ENCODE assay signal across 9 cellular contexts in genomic region chr1:117001254-117001927, GRCh38. TPM values are rescaled to one million over a fixed set of nuclear protein-coding genes. Genes with fewer than 3 reads are reported as not detected.
DNase-seq lines count a peak whose midpoint lies in the region; ATAC-seq lines count a peak whose summit lies in the region.
"Had no signal": no experiment of that assay in that cellular context is flagged by ENCODE, and none has a peak within 500 bp of the region (broad histone marks: within the 10 kb centered on the region; RNA-seq: fewer than 3 reads in every experiment).

Gene CD101 (plus strand): TSS chr1:117001760. CDS start chr1:117001818, 58 bp downstream.

- H3K36me3 Mint-ChIP-seq in activated CD4-positive, alpha-beta T cell treated with anti-CD3 and anti-CD28 coated beads for 36 hours (ENCODE audit: low read depth) = peaks cover 3% of the 10 kb centered on the region
- H3K36me3 Mint-ChIP-seq in T-cell = no peaks in the 10 kb centered on the region

- ATAC-seq in activated CD4-positive, alpha-beta T cell treated with anti-CD3 and anti-CD28 coated beads for 36 hours = peak; percentile 95
- ATAC-seq in HG02943 (IDR thresholded peaks at IDR 0.05; ENCODE audit: low read depth, unreplicated experiment) = peak; percentile 93
- peak; percentile 71 to 79 (median 78) for ATAC-seq in T-cell (replicated peaks in 1 of 4)

- peaks cover 3% of the 10 kb centered on the region for H3K27me3 Mint-ChIP-seq in activated CD4-positive, alpha-beta T cell treated with anti-CD3 and anti-CD28 coated beads for 36 hours
- H3K27me3 Mint-ChIP-seq in T-cell = no peaks in the 10 kb centered on the region

- H3K4me3 Mint-ChIP-seq in activated CD4-positive, alpha-beta T cell treated with anti-CD3 and anti-CD28 coated beads for 36 hours = peak within 1 kb of the TSS; percentile 3
- peak within 1 kb of the TSS; percentile 34 to 67 (median 54) for H3K4me3 Mint-ChIP-seq in T-cell

- POLR2A ChIA-PET in activated CD4-positive, alpha-beta T cell treated with anti-CD3 and anti-CD28 coated beads for 36 hours (lab: Charles Lee) = interaction anchor here (0.6 to 1.5 kb wide), 7 partner anchors 51 to 854 kb away, joined by 3 to 21 read pairs (median 4); no protein-coding TSS in a partner anchor
- POLR2A ChIA-PET in T-cell (lab: Charles Lee) = interaction anchor here in 1 of 2 donors (0.6 kb wide), 1 partner anchor 59 kb away, joined by 3 read pairs; the partner anchor contains the start of gene TTF2

- H3K4me1 Mint-ChIP-seq in activated CD4-positive, alpha-beta T cell treated with anti-CD3 and anti-CD28 coated beads for 36 hours = peaks cover 53% of the 10 kb centered on the region
- H3K4me1 Mint-ChIP-seq in T-cell = peaks cover 57 to 67% (median 58%) of the 10 kb centered on the region in 3 donors

- DNase-seq in activated CD4-positive, alpha-beta T cell treated with anti-CD3 and anti-CD28 coated beads for 36 hours = peak; percentile 70
- no peak for DNase-seq in activated CD4-positive, alpha-beta T cell treated with anti-CD3 and anti-CD28 coated beads, Interleukin-2, amount 50 U/mL, for 4 hours
- DNase-seq in T-cell (no peak), GM03348 (ENCODE audit: low spot score) (no peak), NCI-H345 (lab: John Stamatoyannopoulos, UW) (no peak)
- DNase-seq in stimulated activated naive CD4-positive, alpha-beta T cell treated with Interleukin-2 at 50 U/mL for 16 hours (lab: John Stamatoyannopoulos, UW) = peak; percentile 19
- no peak for DNase-seq in activated CD4-positive, CD25-positive, alpha-beta regulatory T cell treated with anti-CD3 and anti-CD28 coated beads, Interleukin-2, amount 50 U/mL, for 72 hours
- DNase-seq: 8988T had no signal

- CTCF ChIA-PET in activated CD4-positive, alpha-beta T cell treated with anti-CD3 and anti-CD28 coated beads for 36 hours (lab: Charles Lee) = interaction anchor here (0.5 to 1.5 kb wide), 7 partner anchors 55 to 277 kb away, joined by 3 to 4 read pairs (median 4); no protein-coding TSS in a partner anchor
- CTCF ChIA-PET in T-cell (lab: Charles Lee) = interaction anchor here (1.0 to 1.4 kb wide), 3 partner anchors 59 to 275 kb away, joined by 3 to 4 read pairs (median 3); partner anchors contain the start of gene TTF2 (in 1 of the 2)

- peaks cover 7% of the 10 kb centered on the region for H3K9me3 Mint-ChIP-seq in activated CD4-positive, alpha-beta T cell treated with anti-CD3 and anti-CD28 coated beads for 36 hours (ENCODE audit: low read depth)
- peaks cover 0 to 5% (median 0%) of the 10 kb centered on the region in 3 donors for H3K9me3 Mint-ChIP-seq in T-cell

- intact Hi-C loops in activated CD4-positive, alpha-beta T cell treated with anti-CD3 and anti-CD28 coated beads for 36 hours (cut with DNase I, micrococcal nuclease) = loop anchor here (1.0 to 10.0 kb wide), 12 partner anchors 14 to 663 kb away; partner anchors contain the start of gene TTF2 (in 2 of the 2)

- H3K27ac Mint-ChIP-seq in activated CD4-positive, alpha-beta T cell treated with anti-CD3 and anti-CD28 coated beads for 36 hours = peak within 1 kb of the TSS; percentile 66
- peak within 1 kb of the TSS; percentile 90 to 93 for H3K27ac Mint-ChIP-seq in T-cell

RNA-seq across cellular contexts. Expression of gene CD101, which starts in this region (rescaled TPM):
- under 1 TPM; 0.30 to 0.60 TPM for total RNA-seq in activated CD4-positive, alpha-beta T cell treated with anti-CD3 and anti-CD28 coated beads for 36 hours
- total RNA-seq in T-cell = 10 to 100 TPM in 2 of 5 donors, 1 to 10 TPM in 3; 4.8 to 13.4 (median 5.3) TPM

Comparison
In these comparisons a context has a peak if more than half of its experiments do, and no peak if none do; other contexts are left out.
1. Peak in DNase-seq and ATAC-seq in activated CD4-positive, alpha-beta T cell treated with anti-CD3 and anti-CD28 coated beads for 36 hours; RNA of the gene not detected or under 1 TPM.